ENCODE assay signal across 34 cellular contexts in the genomic region with DNA sequence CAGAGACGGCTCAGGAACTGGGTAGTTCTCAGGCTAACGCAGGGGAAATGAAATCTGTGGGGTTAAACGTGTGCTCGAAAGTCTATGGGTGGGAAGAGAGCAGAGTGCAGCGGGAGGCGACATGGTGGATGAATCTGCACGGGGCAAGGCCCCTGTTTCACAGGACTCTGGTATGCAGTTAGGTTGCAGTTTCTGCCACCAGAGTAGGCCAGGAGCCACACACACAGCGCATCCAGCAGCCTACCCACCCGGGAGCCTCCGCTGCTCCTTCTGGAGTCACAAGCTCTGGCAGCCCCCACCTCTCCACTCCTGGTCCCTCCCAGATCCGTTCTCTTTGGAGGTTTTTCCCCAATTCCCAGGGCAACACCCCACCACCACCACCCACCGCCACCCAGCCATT. TPM values are rescaled to one million over a fixed set of nuclear protein-coding genes. Genes with fewer than 3 reads are reported as not detected.
"Had no signal": no experiment of that assay in that cellular context is flagged by ENCODE, and none has a peak within 500 bp of the region (broad histone marks: within the 10 kb centered on the region; RNA-seq: fewer than 3 reads in every experiment).

No MANE protein-coding gene starts in this region.

- H3K9me3 ChIP-seq: heart right ventricle, left lung, lower lobe of right lung, psoas muscle, right lobe of liver, stomach, testis, thyroid gland, transverse colon, upper lobe of right lung, uterus had no signal

- H3K9ac ChIP-seq: parathyroid adenoma had no signal

- H3K36me3 ChIP-seq: heart right ventricle, left lung, lower lobe of right lung, right lobe of liver, stomach, thyroid gland, transverse colon, upper lobe of right lung, uterus had no signal

- H3K4me3 Mint-ChIP-seq: mesothelial cell of epicardium; naive B cell; natural killer cell; nephron progenitor cell; stimulated activated memory B cell treated with anti-CD40 and anti-IgM and Interleukin-4, amounts not matched to agents 10 μg/mL and 1 μg/mL and 100 μg/mL, for 72 hours had no signal

- DNase-seq: kidney; left colon; left lung; lower lobe of right lung; mammary epithelial cell; mesenchymal stem cell; naive B cell; natural killer cell; nephron progenitor cell; nucleus accumbens; psoas muscle; right lobe of liver; stimulated activated CD4-positive, alpha-beta T cell treated with anti-CD3 and anti-CD28 coated beads, Interleukin-1b, Interleukin-23, amount 100 ng/mL, for 48 hours; stimulated activated CD4-positive, alpha-beta T cell treated with anti-CD3 and anti-CD28 coated beads, Interleukin-2, amount 100 ng/mL, for 48 hours; stimulated activated CD4-positive, alpha-beta T cell treated with anti-CD3 and anti-CD28 coated beads, Interleukin-4, amount 100 ng/mL, for 4 hours; stimulated activated CD8-positive, alpha-beta memory T cell treated with anti-CD3 and anti-CD28 coated beads, Interleukin-4, amount 100 ng/mL, for 48 hours; stimulated activated naive CD4-positive, alpha-beta T cell treated with Interleukin-2 at 50 U/mL for 16 hours; stomach; testis; thyroid gland; transverse colon; upper lobe of right lung; uterus had no signal

- H3K36me3 Mint-ChIP-seq: mesothelial cell of epicardium; naive B cell; natural killer cell; stimulated activated memory B cell treated with anti-CD40 and anti-IgM and Interleukin-4, amounts not matched to agents 10 μg/mL and 1 μg/mL and 100 μg/mL, for 72 hours had no signal

- H3K27ac ChIP-seq: heart right ventricle, hepatocyte, left lung, lower lobe of right lung, parathyroid adenoma, psoas muscle, right lobe of liver, stomach, testis, thyroid gland, transverse colon, upper lobe of right lung, uterus had no signal

- H3K9me3 Mint-ChIP-seq: mesothelial cell of epicardium, natural killer cell, nephron progenitor cell had no signal

- H3K4me3 ChIP-seq: heart right ventricle, hepatocyte, left lung, lower lobe of right lung, psoas muscle, right lobe of liver, smooth muscle cell, stomach, testis, thyroid gland, transverse colon, upper lobe of right lung, uterus had no signal

- H3K27ac Mint-ChIP-seq: mesothelial cell of epicardium; natural killer cell; nephron progenitor cell; stimulated activated memory B cell treated with anti-CD40 and anti-IgM and Interleukin-4, amounts not matched to agents 10 μg/mL and 1 μg/mL and 100 μg/mL, for 72 hours had no signal

- H3K4me2 ChIP-seq: hepatocyte, smooth muscle cell had no signal

- H3K27me3 ChIP-seq: right lobe of liver, testis, thyroid gland, transverse colon, upper lobe of right lung, uterus had no signal

- H3K4me1 Mint-ChIP-seq: mesothelial cell of epicardium; naive B cell; natural killer cell; stimulated activated memory B cell treated with anti-CD40 and anti-IgM and Interleukin-4, amounts not matched to agents 10 μg/mL and 1 μg/mL and 100 μg/mL, for 72 hours had no signal

- H3K27me3 Mint-ChIP-seq: naive B cell; stimulated activated memory B cell treated with anti-CD40 and anti-IgM and Interleukin-4, amounts not matched to agents 10 μg/mL and 1 μg/mL and 100 μg/mL, for 72 hours had no signal

- H2AFZ ChIP-seq: hepatocyte, parathyroid adenoma had no signal

- H3K4me1 ChIP-seq: left lung, lower lobe of right lung, parathyroid adenoma, psoas muscle, right lobe of liver, stomach, testis, thyroid gland, transverse colon, upper lobe of right lung, uterus had no signal

- ATAC-seq: left colon; left lung; lower lobe of right lung; natural killer cell; psoas muscle; stimulated activated memory B cell treated with anti-CD40 and anti-IgM and Interleukin-4, amounts not matched to agents 10 μg/mL and 1 μg/mL and 100 μg/mL, for 72 hours; upper lobe of right lung had no signal

RNA-seq across cellular contexts. Expression of a gene that starts 27.0 kb away (rescaled TPM):
- total RNA-seq: hepatocyte, kidney, left colon, left lung, liver, lower lobe of right lung, mammary epithelial cell, mesothelial cell of epicardium, mononuclear cell, natural killer cell, osteoblast, posterior vena cava, psoas muscle, right lobe of liver, skeletal muscle tissue, stomach, transverse colon, upper lobe of right lung, uterus had no signal
- polyA plus RNA-seq: hepatocyte, liver, mammary epithelial cell, psoas muscle, smooth muscle cell had no signal
